9 cellular contexts compared by ENCODE assay signal in the genomic region with DNA sequence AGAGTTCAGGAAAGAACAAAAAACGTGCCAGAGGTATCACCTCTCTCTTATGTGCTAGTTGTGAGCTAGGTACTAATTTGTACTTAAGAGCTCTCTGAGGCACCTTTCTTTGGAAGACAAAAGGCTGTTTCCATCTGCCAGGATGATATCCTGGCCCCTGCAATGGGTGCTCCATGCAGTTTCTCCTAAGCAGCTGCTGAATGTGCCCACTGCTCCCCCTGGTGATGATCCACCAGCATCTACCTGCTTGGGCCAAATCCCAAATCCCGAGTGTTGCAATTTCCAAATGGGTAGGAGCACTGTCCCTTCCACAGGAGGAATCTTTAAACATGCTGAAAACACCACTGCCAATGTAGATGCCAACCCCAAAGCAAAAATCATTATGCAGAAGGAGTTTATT.
A peak's percentile ranks its signal among the peaks of the same experiment; 100 is the strongest.
DNase-seq lines count a peak whose midpoint lies in the region; ATAC-seq and TF ChIP-seq lines count a peak whose summit lies in the region.
"Had no signal": no experiment of that assay in that cellular context is flagged by ENCODE, and none has a peak within 500 bp of the region (broad histone marks: within the 10 kb centered on the region; RNA-seq: fewer than 3 reads in every experiment).

No MANE protein-coding gene starts in this region.

- peaks cover 2 to 7% (median 5%) of the 10 kb centered on the region in 4 donors for H3K4me1 Mint-ChIP-seq in naive thymus-derived CD8-positive, alpha-beta T cell

- no peaks in the 10 kb centered on the region for H3K36me3 Mint-ChIP-seq in naive thymus-derived CD8-positive, alpha-beta T cell

- H3K4me3 ChIP-seq in GM12864 (ENCODE audit: low read depth, low read length): no peak overlapping the region
- H3K4me3 ChIP-seq: thoracic aorta had no signal

- TF ChIP-seq CTCF in GM12864 (IDR thresholded peaks at IDR 0.05; ENCODE audit: low read depth, low read length, missing control alignments): peak; percentile 43

- peaks cover 0 to 18% (median 3%) of the 10 kb centered on the region in 5 donors for H3K27me3 Mint-ChIP-seq in naive thymus-derived CD8-positive, alpha-beta T cell

- POLR2A ChIA-PET in naive thymus-derived CD8-positive, alpha-beta T cell (lab: Charles Lee): no interaction called here

- DNase-seq in GM12864 (ENCODE audit: low read depth) (no peak), NCI-H2029 treated with DMSO at 0.1 percent for 48 hours (lab: John Stamatoyannopoulos, UW) (peak; percentile 42), cerebellum (ENCODE audit: low spot score) (peak; percentile 44), mucosa of gallbladder (ENCODE audit: low spot score) (peak; percentile 22)
- DNase-seq in effector CD8-positive, alpha-beta T cell (lab: John Stamatoyannopoulos, UW): no peak
- DNase-seq in naive thymus-derived CD8-positive, alpha-beta T cell: no peak
- DNase-seq in activated CD4-positive, CD25-positive, alpha-beta regulatory T cell treated with anti-CD3 and anti-CD28 coated beads, Interleukin-2, amount 50 U/mL, for 72 hours: no peak

- no peak overlapping the region for H3K27ac Mint-ChIP-seq in naive thymus-derived CD8-positive, alpha-beta T cell

- no peak for ATAC-seq in naive thymus-derived CD8-positive, alpha-beta T cell
- no peak for ATAC-seq in activated CD4-positive, CD25-positive, alpha-beta regulatory T cell treated with anti-CD3 and anti-CD28 coated beads, Interleukin-2, amount 50 U/mL, for 24 hours

- H3K9me3 Mint-ChIP-seq in naive thymus-derived CD8-positive, alpha-beta T cell: peaks cover 0 to 2% (median 0%) of the 10 kb centered on the region in 9 donors

- no peak overlapping the region for H3K4me3 Mint-ChIP-seq in naive thymus-derived CD8-positive, alpha-beta T cell

Comparison
In these comparisons a context has a peak if more than half of its experiments do, and no peak if none do; other contexts are left out.
1. DNase-seq: peak in NCI-H2029 treated with DMSO at 0.1 percent for 48 hours (single experiment), cerebellum (single experiment) and mucosa of gallbladder (single experiment); none in GM12864 (single experiment), effector CD8-positive, alpha-beta T cell (single experiment), naive thymus-derived CD8-positive, alpha-beta T cell (0 of 10) and activated CD4-positive, CD25-positive, alpha-beta regulatory T cell treated with anti-CD3 and anti-CD28 coated beads, Interleukin-2, amount 50 U/mL, for 72 hours (single experiment).